ENCODE assay signal across 8 cellular contexts in genomic region chr6:37353761-37354525, GRCh38. TPM values are rescaled to one million over a fixed set of nuclear protein-coding genes. Genes with fewer than 3 reads are reported as not detected.
A peak's percentile ranks its signal among the peaks of the same experiment; 100 is the strongest.
DNase-seq lines count a peak whose midpoint lies in the region; ATAC-seq, FAIRE-seq and TF ChIP-seq lines count a peak whose summit lies in the region.

A gene with protein sequence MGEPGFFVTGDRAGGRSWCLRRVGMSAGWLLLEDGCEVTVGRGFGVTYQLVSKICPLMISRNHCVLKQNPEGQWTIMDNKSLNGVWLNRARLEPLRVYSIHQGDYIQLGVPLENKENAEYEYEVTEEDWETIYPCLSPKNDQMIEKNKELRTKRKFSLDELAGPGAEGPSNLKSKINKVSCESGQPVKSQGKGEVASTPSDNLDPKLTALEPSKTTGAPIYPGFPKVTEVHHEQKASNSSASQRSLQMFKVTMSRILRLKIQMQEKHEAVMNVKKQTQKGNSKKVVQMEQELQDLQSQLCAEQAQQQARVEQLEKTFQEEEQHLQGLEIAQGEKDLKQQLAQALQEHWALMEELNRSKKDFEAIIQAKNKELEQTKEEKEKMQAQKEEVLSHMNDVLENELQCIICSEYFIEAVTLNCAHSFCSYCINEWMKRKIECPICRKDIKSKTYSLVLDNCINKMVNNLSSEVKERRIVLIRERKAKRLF (plus strand): TSS chr6:37353983. CDS start chr6:37354165, 182 bp downstream.

- peak within 1 kb of the TSS; percentile 93 for H2AFZ ChIP-seq in OCI-LY3 (ENCODE audit: low read depth, low read length)
- peak within 1 kb of the TSS; percentile 70 for H2AFZ ChIP-seq in endothelial cell of umbilical vein (ENCODE audit: low read depth, low read length)

- peaks cover 49% of the 10 kb centered on the region for H3K79me2 ChIP-seq in OCI-LY3 (ENCODE audit: low read length)
- H3K79me2 ChIP-seq in endothelial cell of umbilical vein (ENCODE audit: control insufficient read depth, insufficient read depth, low read length): peaks cover 33% of the 10 kb centered on the region

- H3K4me2 ChIP-seq in OCI-LY3 (ENCODE audit: low read length): peak within 1 kb of the TSS; percentile 99
- peak within 1 kb of the TSS; percentile 90 for H3K4me2 ChIP-seq in endothelial cell of umbilical vein (ENCODE audit: insufficient read depth, low read length)

- H3K4me3 ChIP-seq in HUES48 (ENCODE audit: low read depth, low read length) (peak within 1 kb of the TSS; percentile 91), OCI-LY3 (ENCODE audit: low read length) (peak within 1 kb of the TSS; percentile 83), endothelial cell of umbilical vein (replicated peaks in 1 of 3; ENCODE audit: insufficient read depth in 1 of 3, low read depth in 1 of 3, low read length in 3 of 3) (peak within 1 kb of the TSS; percentile 56 to 99 (median 64))

- intact Hi-C loops in endothelial cell of umbilical vein (cut with micrococcal nuclease): loop anchor here (2.0 kb wide), 1 partner anchor 29 kb away; no protein-coding TSS in a partner anchor

- H3K9me1 ChIP-seq in endothelial cell of umbilical vein (replicated peaks; ENCODE audit: control insufficient read depth, extremely low read depth, insufficient read depth, low read length): no peaks in the 10 kb centered on the region

- H3K27me3 ChIP-seq in HUES48 (ENCODE audit: control insufficient read depth, insufficient read depth, low read length) (no peaks in the 10 kb centered on the region), OCI-LY3 (ENCODE audit: low read depth, low read length) (no peaks in the 10 kb centered on the region), endothelial cell of umbilical vein (ENCODE audit: control insufficient read depth in 2 of 2, insufficient read depth in 2 of 2, low read length in 2 of 2) (no peaks in the 10 kb centered on the region)

- no peaks in the 10 kb centered on the region for H3K36me3 ChIP-seq in HUES48 (ENCODE audit: control insufficient read depth, insufficient read depth, low read length)
- H3K36me3 ChIP-seq in OCI-LY3 (replicated peaks; ENCODE audit: low read depth, low read length): no peaks in the 10 kb centered on the region
- no peaks in the 10 kb centered on the region for H3K36me3 ChIP-seq in endothelial cell of umbilical vein (ENCODE audit: control insufficient read depth in 2 of 2, extremely low read depth in 1 of 2, insufficient read depth in 2 of 2, low read length in 2 of 2)

- in situ Hi-C loops in Caki2 (cut with HindIII; ENCODE audit: low pct_unique_long_range_greater_than_20kb, low sequenced_read_pairs): no loop called here

- no TSS peak for BruUV-seq in endothelial cell of umbilical vein (replicated peaks; lab: Mats Ljungman, UMichigan)

- no peaks in the 10 kb centered on the region for H3K9me3 ChIP-seq in HUES48 (ENCODE audit: control insufficient read depth, insufficient read depth, low read length)
- H3K9me3 ChIP-seq in OCI-LY3 (ENCODE audit: insufficient read depth, low read length): no peaks in the 10 kb centered on the region
- H3K9me3 ChIP-seq in endothelial cell of umbilical vein (replicated peaks; ENCODE audit: control insufficient read depth, insufficient read depth, low read length): no peaks in the 10 kb centered on the region

- FAIRE-seq in endothelial cell of umbilical vein (lab: Jason Lieb, UNC): peak; percentile 91

- CTCF ChIA-PET in endothelial cell of umbilical vein (lab: Charles Lee): interaction anchor here (1.9 kb wide), 1 partner anchor 28 kb away, joined by 8 read pairs; no protein-coding TSS in a partner anchor

- ATAC-seq in GM21381 (IDR thresholded peaks at IDR 0.05; ENCODE audit: unreplicated experiment): peak; percentile 87

- dilution Hi-C loops in endothelial cell of umbilical vein (cut with MboI; ENCODE audit: extremely low pct_ligation_motif_present, low sequenced_read_pairs): no loop called here

- H3K9ac ChIP-seq in HUES48 (ENCODE audit: low read depth, low read length) (peak within 1 kb of the TSS; percentile 73), OCI-LY3 (ENCODE audit: low read length) (peak within 1 kb of the TSS; percentile 82), endothelial cell of umbilical vein (replicated peaks; ENCODE audit: extremely low read depth, insufficient read depth, low read length) (peak within 1 kb of the TSS; percentile 58)

- TF ChIP-seq POLR2A in endothelial cell of umbilical vein (IDR thresholded peaks at IDR 0.05; ENCODE audit: low read depth, low read length): peak; percentile 76

- H3K4me1 ChIP-seq in HUES48 (ENCODE audit: control insufficient read depth, insufficient read depth, low read length) (peaks cover 24% of the 10 kb centered on the region), OCI-LY3 (ENCODE audit: low read length) (peaks cover 12% of the 10 kb centered on the region), endothelial cell of umbilical vein (ENCODE audit: control insufficient read depth, extremely low read depth, insufficient read depth, low read length) (peaks cover 27% of the 10 kb centered on the region)

- H4K20me1 ChIP-seq in OCI-LY3 (ENCODE audit: insufficient read depth, low read length) (peaks cover 37% of the 10 kb centered on the region), endothelial cell of umbilical vein (replicated peaks; ENCODE audit: control insufficient read depth, extremely low read depth, insufficient read depth, low read length) (no peaks in the 10 kb centered on the region)

- POLR2A ChIA-PET in endothelial cell of umbilical vein (lab: Charles Lee): interaction anchor here (0.8 kb wide), 1 partner anchor 21 kb away, joined by 5 read pairs; no protein-coding TSS in a partner anchor

- no peak for TF ChIP-seq CTCF in OCI-LY3 (IDR thresholded peaks at IDR 0.05; ENCODE audit: low read depth, low read length)
- no peak for TF ChIP-seq CTCF in endothelial cell of umbilical vein (IDR thresholded peaks at IDR 0.05; ENCODE audit: extremely low read depth in 1 of 2, insufficient read depth in 1 of 2, low read depth in 1 of 2, low read length in 2 of 2)

- DNase-seq in Caki2 (ENCODE audit: low read depth) (peak; percentile 86), endothelial cell of umbilical vein (ENCODE audit: low read depth, low spot score) (peak; percentile 92), midbrain (lab: John Stamatoyannopoulos, UW) (peak; percentile 84)
- peak; percentile 96 for DNase-seq in activated CD8-positive, alpha-beta memory T cell treated with anti-CD3 and anti-CD28 coated beads, Interleukin-2, amount 50 U/mL, for 48 hours
- peak; percentile 87 to 91 for DNase-seq in stimulated activated CD8-positive, alpha-beta memory T cell treated with anti-CD3 and anti-CD28 coated beads, Interleukin-15, amount 100 ng/mL, for 48 hours (ENCODE audit: low read depth in 2 of 2)

- H3K27ac ChIP-seq in HUES48 (ENCODE audit: low read depth, low read length) (peak within 1 kb of the TSS; percentile 91), OCI-LY3 (ENCODE audit: low read length) (peak within 1 kb of the TSS; percentile 15; the same call in 1 of the 2 replicates), endothelial cell of umbilical vein (ENCODE audit: insufficient read depth, low read depth, low read length) (no peak within 1 kb of the TSS)

TF ChIP-seq in endothelial cell of umbilical vein, 7 proteins besides CTCF, POLR2A, EP300 and RAD21:
- TF ChIP-seq JUN (IDR thresholded peaks at IDR 0.05; ENCODE audit: borderline replicate concordance, insufficient read depth, insufficient read length, low read depth) (no peak), POLR2AphosphoS5 (IDR thresholded peaks at IDR 0.05; ENCODE audit: insufficient read depth, low read depth, low read length) (peak; percentile 74)

RNA-seq across cellular contexts. Expression of the gene that starts here (rescaled TPM):
- total RNA-seq in Caki2 (2014; rRNA removed; shearing (Covaris generic); ENCODE audit: low replicate concordance): 20.4 and 36.1 TPM in 2 replicates
- total RNA-seq in endothelial cell of umbilical vein: 26.2 and 27.3 TPM in 2 replicates
- polyA plus RNA-seq in endothelial cell of umbilical vein: 11.3 and 16.6 TPM in 2 replicates
- polyA plus RNA-seq in endothelial cell of umbilical vein (2011; cell fraction: cytosol; rRNA removed): 21.8 and 24.0 TPM in 2 replicates
- 25.4 and 33.0 TPM in 2 replicates for polyA plus RNA-seq in endothelial cell of umbilical vein (2011; cell fraction: nucleus; rRNA removed)
- 18.8 and 24.9 TPM in 2 replicates for polyA plus RNA-seq in endothelial cell of umbilical vein (2012)
- polyA minus RNA-seq in endothelial cell of umbilical vein: 8.8 and 11.0 TPM in 2 replicates
- polyA minus RNA-seq in endothelial cell of umbilical vein (2011; cell fraction: cytosol; rRNA and poly(A)+ RNA removed): 14.6 TPM
- 13.6 and 16.3 TPM in 2 replicates for polyA minus RNA-seq in endothelial cell of umbilical vein (2011; cell fraction: nucleus; rRNA and poly(A)+ RNA removed)
